Comparison of ENCODE assay signal across 14 cellular contexts in the genomic region with DNA sequence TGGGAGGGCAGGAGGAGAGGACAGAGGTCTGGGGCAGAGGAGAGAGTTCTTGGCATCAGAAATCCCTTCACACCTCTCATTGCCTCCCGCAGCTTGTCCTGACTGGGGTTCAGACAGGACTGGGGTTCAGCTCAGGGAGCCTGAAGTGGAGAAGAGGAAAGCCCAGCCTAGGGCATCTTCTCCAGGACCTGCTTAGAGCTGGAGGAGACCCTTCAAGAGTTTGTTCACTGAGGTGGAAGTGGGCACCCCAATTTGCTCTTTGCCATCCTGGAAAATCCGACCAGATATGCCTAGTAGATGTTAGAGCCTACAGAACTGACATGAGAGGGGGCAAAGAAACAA. TPM values are rescaled to one million over a fixed set of nuclear protein-coding genes. Genes with fewer than 3 reads are reported as not detected.
DNase-seq lines count a peak whose midpoint lies in the region; ATAC-seq, FAIRE-seq and TF ChIP-seq lines count a peak whose summit lies in the region.
"Had no signal": no experiment of that assay in that cellular context is flagged by ENCODE, and none has a peak within 500 bp of the region (broad histone marks: within the 10 kb centered on the region; RNA-seq: fewer than 3 reads in every experiment).

No MANE protein-coding gene starts in this region.

- FAIRE-seq in K562 (lab: Jason Lieb, UNC), result no peak
- FAIRE-seq: A204.1 had no signal

- TF ChIP-seq EP300 in K562 (IDR thresholded peaks at IDR 0.05; ENCODE audit: low read length), result no peak

- H3K4me1 ChIP-seq in K562 (replicated peaks in 1 of 2; ENCODE audit: control insufficient read depth in 2 of 2, insufficient read depth in 2 of 2, low read length in 2 of 2) (peaks cover 21 to 25% of the 10 kb centered on the region in 2 experiments), muscle layer of duodenum (ENCODE audit: control insufficient read depth in 1 of 2, insufficient read depth in 2 of 2, low read length in 2 of 2) (peaks cover 10 to 34% of the 10 kb centered on the region in 2 donors), heart left ventricle (peaks cover 0 to 43% (median 13%) of the 10 kb centered on the region in 12 donors)

- no peak overlapping the region for H3K4me3 Mint-ChIP-seq in stimulated activated effector memory CD8-positive, alpha-beta T cell treated with anti-CD3 and anti-CD28 coated beads, Interleukin-12 subunit alpha, Interleukin-12 subunit beta, amount 100 ng/mL, for 72 hours

- H3K9me3 ChIP-seq in K562 (replicated peaks; ENCODE audit: control insufficient read depth, insufficient read depth, low read depth, low read length) (no peaks in the 10 kb centered on the region), muscle layer of duodenum (ENCODE audit: control insufficient read depth in 1 of 2, low read length in 2 of 2) (no peaks in the 10 kb centered on the region), heart left ventricle (no peaks in the 10 kb centered on the region)
- H3K9me3 ChIP-seq: left ventricle myocardium inferior had no signal

- CTCF ChIA-PET in K562 (lab: Yijun Ruan, JAX; ENCODE audit: low intra/inter-chr PET ratio), result no interaction called here

- ATAC-seq in K562 (no peak), heart left ventricle (no peak), GM18511 (IDR thresholded peaks at IDR 0.05; ENCODE audit: unreplicated experiment) (no peak)
- no peak for ATAC-seq in stimulated activated effector memory CD8-positive, alpha-beta T cell treated with anti-CD3 and anti-CD28 coated beads, Interleukin-12 subunit alpha, Interleukin-12 subunit beta, amount 100 ng/mL, for 72 hours

- TF ChIP-seq POLR2A in K562 (conservative IDR thresholded peaks at IDR 0.05) (no peak), heart left ventricle (IDR thresholded peaks at IDR 0.05) (no peak)

- H3K27ac ChIP-seq in 22Rv1 (peak overlapping the region; percentile 35), K562 (ENCODE audit: extremely low read depth, low read depth, low read length) (no peak overlapping the region), muscle layer of duodenum (ENCODE audit: low read length) (peak overlapping the region; percentile 89), heart left ventricle (peak overlapping the region in 1 of 12 donors; percentile 97)
- H3K27ac ChIP-seq: left ventricle myocardium inferior had no signal

- no peaks in the 10 kb centered on the region for H3K36me3 Mint-ChIP-seq in stimulated activated effector memory CD8-positive, alpha-beta T cell treated with anti-CD3 and anti-CD28 coated beads, Interleukin-12 subunit alpha, Interleukin-12 subunit beta, amount 100 ng/mL, for 72 hours

- 48% methylated on average over 2 of the region's 2 CpGs for WGBS in K562 (ENCODE audit: insufficient coverage, low coverage, missing lambda C conversion rate)
- 31 to 59% (median 44%) methylated on average over 2 of the region's 2 CpGs for WGBS in heart left ventricle, 4 donors

- POLR2A ChIA-PET in K562 (lab: Yijun Ruan, JAX), result interaction anchor here (0.5 to 2.0 kb wide), 10 partner anchors 8 to 236 kb away, joined by 3 to 6 read pairs (median 3); partner anchors contain the start of gene HOXB6

- DNase-seq in K562 (ENCODE audit: extremely low read depth in 1 of 4, low spot score in 3 of 4), result no peak
- DNase-seq in heart left ventricle, result no peak
- DNase-seq in stimulated activated effector memory CD8-positive, alpha-beta T cell treated with anti-CD3 and anti-CD28 coated beads, Interleukin-12 subunit alpha, Interleukin-12 subunit beta, amount 100 ng/mL, for 72 hours (ENCODE audit: low spot score in 2 of 2), result no peak
- DNase-seq: activated gamma-delta T cell, Kasumi-1, left ventricle myocardium inferior, NCI-H1694, NCI-H526 treated with DMSO at 0.1 percent for 48 hours had no signal

- H3K36me3 ChIP-seq in K562 (ENCODE audit: control insufficient read depth, insufficient read depth, low read length), result no peaks in the 10 kb centered on the region
- no peaks in the 10 kb centered on the region for H3K36me3 ChIP-seq in muscle layer of duodenum (ENCODE audit: control insufficient read depth in 1 of 2, insufficient read depth in 2 of 2, low read length in 2 of 2)
- no peaks in the 10 kb centered on the region for H3K36me3 ChIP-seq in heart left ventricle
- H3K36me3 ChIP-seq: left ventricle myocardium inferior had no signal

- no peak overlapping the region for H2AFZ ChIP-seq in K562 (ENCODE audit: low read depth, low read length)

- peaks cover 16% of the 10 kb centered on the region for H3K79me2 ChIP-seq in K562 (ENCODE audit: control insufficient read depth, insufficient read depth, low read length)

- no peak for TF ChIP-seq RAD21 in K562 (CRISPR knock-in tag; conservative IDR thresholded peaks at IDR 0.05 in 1 of 2, IDR thresholded peaks at IDR 0.05 in 1 of 2)

- no peaks in the 10 kb centered on the region for H3K27me3 ChIP-seq in K562 (ENCODE audit: control insufficient read depth in 2 of 2, insufficient read depth in 2 of 2, low read length in 2 of 2)
- H3K27me3 ChIP-seq in muscle layer of duodenum (ENCODE audit: low read depth, low read length), result peaks cover 12% of the 10 kb centered on the region
- H3K27me3 ChIP-seq in heart left ventricle, result peaks cover 44 to 100% (median 93%) of the 10 kb centered on the region in 9 donors

- no peaks in the 10 kb centered on the region for H4K20me1 ChIP-seq in K562 (replicated peaks; ENCODE audit: control insufficient read depth, insufficient read depth, low read length)

- no peak overlapping the region for H3K27ac Mint-ChIP-seq in stimulated activated effector memory CD8-positive, alpha-beta T cell treated with anti-CD3 and anti-CD28 coated beads, Interleukin-12 subunit alpha, Interleukin-12 subunit beta, amount 100 ng/mL, for 72 hours

- no peak overlapping the region for H3K4me3 ChIP-seq in K562
- H3K4me3 ChIP-seq in muscle layer of duodenum (ENCODE audit: low read depth in 1 of 2, low read length in 2 of 2), result peak overlapping the region; percentile 79 to 88
- H3K4me3 ChIP-seq in heart left ventricle, result no peak overlapping the region
- H3K4me3 ChIP-seq: left ventricle myocardium inferior had no signal

- intact Hi-C loops in K562 (cut with micrococcal nuclease) (no loop called here), heart left ventricle (cut with DNase I) (no loop called here)

- in situ Hi-C loops in K562 (cut with MboI), result no loop called here

- H3K4me1 Mint-ChIP-seq in stimulated activated effector memory CD8-positive, alpha-beta T cell treated with anti-CD3 and anti-CD28 coated beads, Interleukin-12 subunit alpha, Interleukin-12 subunit beta, amount 100 ng/mL, for 72 hours, result peaks cover 46% of the 10 kb centered on the region

- H3K9ac ChIP-seq in K562 (ENCODE audit: insufficient read depth in 1 of 2, low read depth in 2 of 2, low read length in 2 of 2), result no peak overlapping the region

- no peaks in the 10 kb centered on the region for H3K9me1 ChIP-seq in K562 (ENCODE audit: control insufficient read depth, insufficient read depth, low read length)

- TF ChIP-seq CTCF in 22Rv1 (IDR thresholded peaks at IDR 0.05), result no peak
- TF ChIP-seq CTCF in K562 (IDR thresholded peaks at IDR 0.05 in 2 of 3, conservative IDR thresholded peaks at IDR 0.05 in 1 of 3; ENCODE audit: insufficient read depth in 2 of 3, low read depth in 1 of 3, low read length in 3 of 3), result no peak
- TF ChIP-seq CTCF in heart left ventricle (IDR thresholded peaks at IDR 0.05), result no peak

- BruUV-seq in K562 (replicated peaks; lab: Mats Ljungman, UMichigan), result no TSS peak

- H3K4me2 ChIP-seq in K562 (ENCODE audit: insufficient read depth, low read length), result no peak overlapping the region

- no peaks in the 10 kb centered on the region for H3K9me3 Mint-ChIP-seq in stimulated activated effector memory CD8-positive, alpha-beta T cell treated with anti-CD3 and anti-CD28 coated beads, Interleukin-12 subunit alpha, Interleukin-12 subunit beta, amount 100 ng/mL, for 72 hours

RNA-seq across cellular contexts. Expression of gene HOXB3, which starts 2.0 kb away (rescaled TPM):
- total RNA-seq in K562 (2011; cell fraction: chromatin; rRNA removed; ENCODE audit: low replicate concordance), result 75.2 and 108 TPM in 2 replicates
- 47.0 and 47.2 TPM in 2 replicates for total RNA-seq in K562 (2011; cell fraction: nucleolus; rRNA removed)
- 90.9 and 153 TPM in 2 replicates for total RNA-seq in K562 (2011; cell fraction: nucleoplasm; rRNA removed)
- 11.8 and 17.2 TPM in 2 replicates for total RNA-seq in K562 (2014; rRNA removed)
- total RNA-seq in K562 (2014; rRNA removed; fragmentation: Illumina TruSeq; extraction: Trizol), result 20.2 and 21.2 TPM in 2 replicates
- total RNA-seq in K562 (2015; rRNA removed; fragmentation: Illumina TruSeq; extraction: Trizol), result 24.7 and 28.1 TPM in 2 replicates
- total RNA-seq in K562 (2021), result 22.7 and 28.3 TPM in 2 replicates
- polyA plus RNA-seq in K562 (2011; rRNA removed), result 15.7 and 21.5 TPM in 2 replicates
- polyA plus RNA-seq in K562 (2011; cell fraction: cytosol; rRNA removed), result 11.5 and 17.9 TPM in 2 replicates
- 93.6 and 118 TPM in 2 replicates for polyA plus RNA-seq in K562 (2011; cell fraction: nucleus; rRNA removed)
- polyA plus RNA-seq in K562 (2012), result 19.2 and 37.9 TPM in 2 replicates
- 23.5 and 27.0 TPM in 2 replicates for polyA plus RNA-seq in K562 (2014; fragmentation: Illumina TruSeq; extraction: Trizol)
- 1 to 10 TPM; 2.4 to 2.5 TPM for polyA plus RNA-seq in K562 (2014; fragmentation: Nextera tagmentation; extraction: Ambion mirVana)
- 33.0 and 41.3 TPM in 2 replicates for polyA plus RNA-seq in K562 (2014; rRNA removed)
- 5.3 and 9.5 TPM in 2 replicates for polyA minus RNA-seq in K562 (2011; rRNA and poly(A)+ RNA removed)
- 3.6 and 5.7 TPM in 2 replicates for polyA minus RNA-seq in K562 (2011; cell fraction: cytosol; rRNA and poly(A)+ RNA removed)
- 29.2 and 37.0 TPM in 2 replicates for polyA minus RNA-seq in K562 (2011; cell fraction: nucleus; rRNA and poly(A)+ RNA removed)
- total RNA-seq in heart left ventricle, result 1 to 10 TPM in 7 of 9 donors, under 1 TPM in 2; 0.11 to 5.5 (median 2.0) TPM
- 1 to 10 TPM in 1 of 2 donors, under 1 TPM in 1; 0.61 to 2.0 TPM for polyA plus RNA-seq in heart left ventricle

RNA-seq across cellular contexts. Expression of gene HOXB5, which starts 5.5 kb away (rescaled TPM):
- 4.9 and 5.1 TPM in 2 replicates for total RNA-seq in K562 (2011; cell fraction: chromatin; rRNA removed; ENCODE audit: low replicate concordance)
- 1.8 and 2.0 TPM in 2 replicates for total RNA-seq in K562 (2011; cell fraction: nucleolus; rRNA removed)
- total RNA-seq in K562 (2011; cell fraction: nucleoplasm; rRNA removed), result 2.4 and 3.7 TPM in 2 replicates
- total RNA-seq in K562 (2014; rRNA removed), result 0.27 and 0.57 TPM in 2 replicates
- 0.38 and 0.65 TPM in 2 replicates for total RNA-seq in K562 (2014; rRNA removed; fragmentation: Illumina TruSeq; extraction: Trizol)
- total RNA-seq in K562 (2015; rRNA removed; fragmentation: Illumina TruSeq; extraction: Trizol), result 0.75 and 0.80 TPM in 2 replicates
- total RNA-seq in K562 (2021), result 2.4 and 2.6 TPM in 2 replicates
- 0.36 and 0.87 TPM in 2 replicates for polyA plus RNA-seq in K562 (2011; rRNA removed)
- 0.36 and 0.52 TPM in 2 replicates for polyA plus RNA-seq in K562 (2011; cell fraction: cytosol; rRNA removed)
- 3.7 TPM in 2 replicates for polyA plus RNA-seq in K562 (2011; cell fraction: nucleus; rRNA removed)
- polyA plus RNA-seq in K562 (2012), result 2.9 and 6.4 TPM in 2 replicates
- polyA plus RNA-seq in K562 (2014; fragmentation: Illumina TruSeq; extraction: Trizol), result 1.4 and 1.5 TPM in 2 replicates
- under 1 TPM; 0.24 to 0.25 TPM for polyA plus RNA-seq in K562 (2014; fragmentation: Nextera tagmentation; extraction: Ambion mirVana)
- polyA plus RNA-seq in K562 (2014; rRNA removed), result 2.7 and 3.2 TPM in 2 replicates
- 0.11 and 0.15 TPM in 2 replicates for polyA minus RNA-seq in K562 (2011; rRNA and poly(A)+ RNA removed)
- polyA minus RNA-seq in K562 (2011; cell fraction: cytosol; rRNA and poly(A)+ RNA removed), result 0.38 and 0.82 TPM in 2 replicates
- polyA minus RNA-seq in K562 (2011; cell fraction: nucleus; rRNA and poly(A)+ RNA removed), result 0.54 and 1.1 TPM in 2 replicates
- total RNA-seq in heart left ventricle, result 1 to 10 TPM in 1 of 9 donors, under 1 TPM in 2, not detected in 6; 0.17 to 1.0 (median 0.35) TPM
- polyA plus RNA-seq in heart left ventricle, result under 1 TPM; 0.04 to 0.08 TPM
- total RNA-seq: activated CD8-positive, alpha-beta memory T cell treated with anti-CD3 and anti-CD28 coated beads for 36 hours; G401; left ventricle myocardium inferior had no signal

RNA-seq across cellular contexts. Expression of gene HOXB4, which starts 9.9 kb away (rescaled TPM):
- 46.4 and 55.0 TPM in 2 replicates for total RNA-seq in K562 (2011; cell fraction: chromatin; rRNA removed; ENCODE audit: low replicate concordance)
- 33.6 and 35.9 TPM in 2 replicates for total RNA-seq in K562 (2011; cell fraction: nucleolus; rRNA removed)
- 34.9 and 40.6 TPM in 2 replicates for total RNA-seq in K562 (2011; cell fraction: nucleoplasm; rRNA removed)
- total RNA-seq in K562 (2014; rRNA removed) (23.9 and 26.4 TPM in 2 replicates), K562 (2014; rRNA removed; fragmentation: Illumina TruSeq; extraction: Trizol) (10.6 and 10.8 TPM in 2 replicates), K562 (2015; rRNA removed; fragmentation: Illumina TruSeq; extraction: Trizol) (14.6 and 14.9 TPM in 2 replicates), K562 (2021) (33.2 and 34.9 TPM in 2 replicates), heart left ventricle (1 to 10 TPM in 2 of 9 donors, under 1 TPM in 6, not detected in 1; 0.27 to 2.8 (median 0.66) TPM)
- polyA plus RNA-seq in K562 (2011; rRNA removed) (9.2 and 13.0 TPM in 2 replicates), K562 (2014; fragmentation: Illumina TruSeq; extraction: Trizol) (27.5 and 30.2 TPM in 2 replicates), K562 (2014; fragmentation: Nextera tagmentation; extraction: Ambion mirVana) (1 to 10 TPM; 1.6 to 2.6 TPM), K562 (2014; rRNA removed) (22.5 and 27.2 TPM in 2 replicates), heart left ventricle (under 1 TPM; 0.29 to 0.30 TPM)
- polyA plus RNA-seq in K562 (2011; cell fraction: cytosol; rRNA removed), result 10.4 and 12.6 TPM in 2 replicates
- polyA plus RNA-seq in K562 (2011; cell fraction: nucleus; rRNA removed), result 44.4 and 69.1 TPM in 2 replicates
- 16.3 and 24.5 TPM in 2 replicates for polyA plus RNA-seq in K562 (2012)
- polyA minus RNA-seq in K562 (2011; rRNA and poly(A)+ RNA removed), result 4.4 and 4.6 TPM in 2 replicates
- 5.2 and 7.6 TPM in 2 replicates for polyA minus RNA-seq in K562 (2011; cell fraction: cytosol; rRNA and poly(A)+ RNA removed)
- 14.8 and 17.5 TPM in 2 replicates for polyA minus RNA-seq in K562 (2011; cell fraction: nucleus; rRNA and poly(A)+ RNA removed)

RNA-seq across cellular contexts. Expression of gene HOXB6, which starts 16.7 kb away (rescaled TPM):
- 18.7 and 26.2 TPM in 2 replicates for total RNA-seq in K562 (2011; cell fraction: chromatin; rRNA removed; ENCODE audit: low replicate concordance)
- 10.4 and 11.2 TPM in 2 replicates for total RNA-seq in K562 (2011; cell fraction: nucleolus; rRNA removed)
- 12.0 and 17.8 TPM in 2 replicates for total RNA-seq in K562 (2011; cell fraction: nucleoplasm; rRNA removed)
- total RNA-seq in K562 (2014; rRNA removed) (6.5 and 9.1 TPM in 2 replicates), K562 (2014; rRNA removed; fragmentation: Illumina TruSeq; extraction: Trizol) (3.9 and 4.9 TPM in 2 replicates), K562 (2015; rRNA removed; fragmentation: Illumina TruSeq; extraction: Trizol) (7.3 and 7.5 TPM in 2 replicates), K562 (2021) (10.6 and 14.2 TPM in 2 replicates), heart left ventricle (1 to 10 TPM in 2 of 9 donors, under 1 TPM in 6, not detected in 1; 0.30 to 2.0 (median 0.62) TPM)
- polyA plus RNA-seq in K562 (2011; rRNA removed) (2.3 and 3.0 TPM in 2 replicates), K562 (2014; fragmentation: Illumina TruSeq; extraction: Trizol) (4.0 and 7.7 TPM in 2 replicates), K562 (2014; fragmentation: Nextera tagmentation; extraction: Ambion mirVana) (1 to 10 TPM; 1.2 to 1.9 TPM), K562 (2014; rRNA removed) (13.7 and 14.8 TPM in 2 replicates), heart left ventricle (under 1 TPM; 0.38 to 0.57 TPM)
- 3.7 and 4.0 TPM in 2 replicates for polyA plus RNA-seq in K562 (2011; cell fraction: cytosol; rRNA removed)
- 16.7 and 17.3 TPM in 2 replicates for polyA plus RNA-seq in K562 (2011; cell fraction: nucleus; rRNA removed)
- 9.7 and 11.7 TPM in 2 replicates for polyA plus RNA-seq in K562 (2012)
- 0.42 and 0.63 TPM in 2 replicates for polyA minus RNA-seq in K562 (2011; rRNA and poly(A)+ RNA removed)
- 1.3 TPM in 1 of 2 replicates, not detected in the other for polyA minus RNA-seq in K562 (2011; cell fraction: cytosol; rRNA and poly(A)+ RNA removed)
- 3.5 and 8.1 TPM in 2 replicates for polyA minus RNA-seq in K562 (2011; cell fraction: nucleus; rRNA and poly(A)+ RNA removed)

RNA-seq across cellular contexts. Expression of gene HOXB7, which starts 22.8 kb away (rescaled TPM):
- total RNA-seq in K562 (2011; cell fraction: chromatin; rRNA removed; ENCODE audit: low replicate concordance), result 1.4 and 3.5 TPM in 2 replicates
- 0.79 and 1.5 TPM in 2 replicates for total RNA-seq in K562 (2011; cell fraction: nucleolus; rRNA removed)
- 2.1 TPM in 2 replicates for total RNA-seq in K562 (2011; cell fraction: nucleoplasm; rRNA removed)
- total RNA-seq in K562 (2014; rRNA removed), result 8.3 and 11.0 TPM in 2 replicates
- 13.5 and 14.7 TPM in 2 replicates for total RNA-seq in K562 (2014; rRNA removed; fragmentation: Illumina TruSeq; extraction: Trizol)
- total RNA-seq in K562 (2015; rRNA removed; fragmentation: Illumina TruSeq; extraction: Trizol), result 14.8 and 16.7 TPM in 2 replicates
- 8.2 and 10.8 TPM in 2 replicates for total RNA-seq in K562 (2021)
- polyA plus RNA-seq in K562 (2011; rRNA removed), result 5.5 and 5.9 TPM in 2 replicates
- 8.3 and 8.4 TPM in 2 replicates for polyA plus RNA-seq in K562 (2011; cell fraction: cytosol; rRNA removed)
- polyA plus RNA-seq in K562 (2011; cell fraction: nucleus; rRNA removed), result 2.7 and 3.9 TPM in 2 replicates
- polyA plus RNA-seq in K562 (2012), result 10.4 and 16.5 TPM in 2 replicates
- 10.3 and 11.6 TPM in 2 replicates for polyA plus RNA-seq in K562 (2014; fragmentation: Illumina TruSeq; extraction: Trizol)
- 1 to 10 TPM; 5.7 to 5.8 TPM for polyA plus RNA-seq in K562 (2014; fragmentation: Nextera tagmentation; extraction: Ambion mirVana)
- polyA plus RNA-seq in K562 (2014; rRNA removed), result 11.1 and 13.9 TPM in 2 replicates
- polyA minus RNA-seq in K562 (2011; rRNA and poly(A)+ RNA removed), result 1.9 and 2.5 TPM in 2 replicates
- 2.9 and 3.5 TPM in 2 replicates for polyA minus RNA-seq in K562 (2011; cell fraction: cytosol; rRNA and poly(A)+ RNA removed)
- polyA minus RNA-seq in K562 (2011; cell fraction: nucleus; rRNA and poly(A)+ RNA removed), result 0.67 and 2.3 TPM in 2 replicates
- total RNA-seq in heart left ventricle, result under 1 TPM in 4 of 9 donors, not detected in 5; 0.25 to 0.88 (median 0.55) TPM
- polyA plus RNA-seq in heart left ventricle, result under 1 TPM; 0.12 to 0.46 TPM

Comparison
In these comparisons a context has a peak if more than half of its experiments do, and no peak if none do; other contexts are left out.
1. H3K4me3 ChIP-seq: peak in muscle layer of duodenum (2 of 2); none in K562 (single experiment) and heart left ventricle (0 of 12).